1 cellular context compared by ENCODE assay signal in the genomic region with DNA sequence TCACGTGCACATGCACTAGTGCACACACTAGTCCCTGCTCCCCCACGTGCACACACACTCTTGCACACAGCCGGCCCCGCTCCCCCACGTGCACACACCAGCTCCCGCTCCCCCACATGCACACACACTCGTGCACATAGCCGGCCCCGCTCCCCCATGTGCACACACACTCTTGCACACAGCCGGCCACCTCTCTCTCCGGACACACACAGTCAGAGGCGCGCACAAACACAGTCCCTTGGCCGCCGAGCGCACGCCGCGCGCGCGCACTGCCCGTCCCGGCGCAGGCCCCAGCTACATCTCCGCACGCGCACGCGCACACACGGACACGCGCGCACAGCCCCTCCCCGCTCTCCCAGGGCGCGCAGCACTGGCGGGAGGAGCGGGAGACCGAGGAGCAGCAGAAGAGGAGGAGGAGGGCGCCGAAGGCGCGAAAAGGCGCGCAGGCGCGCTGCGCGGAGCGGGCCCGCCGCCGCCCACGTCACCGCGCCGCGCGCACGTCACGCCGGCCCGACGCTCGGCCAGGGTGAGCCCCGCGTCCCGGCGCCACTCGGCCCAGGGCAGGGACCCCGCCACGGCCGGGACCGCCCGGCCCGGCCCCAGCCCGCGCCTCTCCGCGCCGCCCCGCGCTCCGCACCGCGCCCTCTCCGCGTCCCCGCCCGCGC.
A peak's percentile ranks its signal among the peaks of the same experiment; 100 is the strongest.
TF ChIP-seq lines count a peak whose summit lies in the region.

A gene with protein sequence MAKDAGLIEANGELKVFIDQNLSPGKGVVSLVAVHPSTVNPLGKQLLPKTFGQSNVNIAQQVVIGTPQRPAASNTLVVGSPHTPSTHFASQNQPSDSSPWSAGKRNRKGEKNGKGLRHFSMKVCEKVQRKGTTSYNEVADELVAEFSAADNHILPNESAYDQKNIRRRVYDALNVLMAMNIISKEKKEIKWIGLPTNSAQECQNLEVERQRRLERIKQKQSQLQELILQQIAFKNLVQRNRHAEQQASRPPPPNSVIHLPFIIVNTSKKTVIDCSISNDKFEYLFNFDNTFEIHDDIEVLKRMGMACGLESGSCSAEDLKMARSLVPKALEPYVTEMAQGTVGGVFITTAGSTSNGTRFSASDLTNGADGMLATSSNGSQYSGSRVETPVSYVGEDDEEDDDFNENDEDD (plus strand): TSS at position 549 of the 665 bp plus-strand sequence. CDS start 1,085 bp downstream, outside the sequence.

TF ChIP-seq in HepG2, 621 proteins besides CTCF, POLR2A, EP300 and RAD21 (continued from another document and continues in another):
- TF ChIP-seq, protein P1, sequence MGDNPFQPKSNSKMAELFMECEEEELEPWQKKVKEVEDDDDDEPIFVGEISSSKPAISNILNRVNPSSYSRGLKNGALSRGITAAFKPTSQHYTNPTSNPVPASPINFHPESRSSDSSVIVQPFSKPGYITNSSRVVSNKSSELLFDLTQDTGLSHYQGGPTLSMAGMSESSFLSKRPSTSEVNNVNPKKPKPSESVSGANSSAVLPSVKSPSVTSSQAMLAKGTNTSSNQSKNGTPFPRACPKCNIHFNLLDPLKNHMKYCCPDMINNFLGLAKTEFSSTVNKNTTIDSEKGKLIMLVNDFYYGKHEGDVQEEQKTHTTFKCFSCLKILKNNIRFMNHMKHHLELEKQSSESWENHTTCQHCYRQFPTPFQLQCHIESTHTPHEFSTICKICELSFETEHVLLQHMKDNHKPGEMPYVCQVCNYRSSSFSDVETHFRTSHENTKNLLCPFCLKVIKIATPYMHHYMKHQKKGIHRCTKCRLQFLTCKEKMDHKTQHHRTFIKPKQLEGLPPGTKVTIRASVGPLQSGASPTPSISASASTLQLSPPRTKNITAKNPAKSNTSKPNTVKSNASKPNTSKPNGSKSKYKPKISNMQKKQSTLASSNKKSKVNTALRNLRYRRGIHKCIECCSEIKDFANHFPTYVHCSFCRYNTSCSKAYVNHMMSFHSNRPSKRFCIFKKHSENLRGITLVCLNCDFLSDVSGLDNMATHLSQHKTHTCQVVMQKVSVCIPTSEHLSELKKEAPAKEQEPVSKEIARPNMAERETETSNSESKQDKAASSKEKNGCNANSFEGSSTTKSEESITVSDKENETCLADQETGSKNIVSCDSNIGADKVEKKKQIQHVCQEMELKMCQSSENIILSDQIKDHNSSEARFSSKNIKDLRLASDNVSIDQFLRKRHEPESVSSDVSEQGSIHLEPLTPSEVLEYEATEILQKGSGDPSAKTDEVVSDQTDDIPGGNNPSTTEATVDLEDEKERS (CRISPR knock-in tag; IDR thresholded peaks at IDR 0.05): no peak
- TF ChIP-seq HNRNPL (IDR thresholded peaks at IDR 0.05; ENCODE audit: low read depth, low read length) (no peak), ZNF816 (CRISPR knock-in tag; IDR thresholded peaks at IDR 0.05; ENCODE audit: borderline replicate concordance) (no peak), PCBP2 (optimal IDR thresholded peaks at IDR 0.05; ENCODE audit: low read depth, low read length, poor library complexity, severe bottlenecking) (no peak), KLF12 (CRISPR knock-in tag; IDR thresholded peaks at IDR 0.05; ENCODE audit: borderline replicate concordance) (no peak), NFE2L2 (IDR thresholded peaks at IDR 0.05; ENCODE audit: low read length) (no peak), ZNF678 (CRISPR knock-in tag; IDR thresholded peaks at IDR 0.05) (no peak), ZBTB8A (CRISPR knock-in tag; IDR thresholded peaks at IDR 0.05; ENCODE audit: borderline replicate concordance, low read depth) (no peak), ZNF101 (CRISPR knock-in tag; IDR thresholded peaks at IDR 0.05; ENCODE audit: borderline replicate concordance, low read depth) (no peak), THYN1 (CRISPR knock-in tag; IDR thresholded peaks at IDR 0.05; ENCODE audit: borderline replicate concordance, low read depth) (no peak), ZNF224 (CRISPR knock-in tag; IDR thresholded peaks at IDR 0.05) (no peak), BORCS8-MEF2B (CRISPR knock-in tag; IDR thresholded peaks at IDR 0.05) (0 out of 2 replicates have a peak, but pooled peaks have one; percentile 72), MAZ (IDR thresholded peaks at IDR 0.05; ENCODE audit: borderline replicate concordance, low read depth, low read length) (no peak), MAZ (CRISPR knock-in tag; IDR thresholded peaks at IDR 0.05; ENCODE audit: low read depth) (peak; percentile 67; the same call in 1 of the 2 replicates), MAFK (conservative IDR thresholded peaks at IDR 0.05 in 1 of 2, IDR thresholded peaks at IDR 0.05 in 1 of 2; ENCODE audit: low read length in 2 of 2) (no peak), ZFX (CRISPR knock-in tag; IDR thresholded peaks at IDR 0.05; ENCODE audit: low read depth) (peak; percentile 56), KLF6 (CRISPR knock-in tag; IDR thresholded peaks at IDR 0.05) (no peak), CAMTA2 (CRISPR knock-in tag; IDR thresholded peaks at IDR 0.05; ENCODE audit: borderline replicate concordance) (no peak), ZNF788 (CRISPR knock-in tag; IDR thresholded peaks at IDR 0.05; ENCODE audit: borderline replicate concordance) (no peak), ZSCAN30 (CRISPR knock-in tag; IDR thresholded peaks at IDR 0.05) (no peak), AHR (CRISPR knock-in tag; IDR thresholded peaks at IDR 0.05) (no peak), ZNF3 (CRISPR knock-in tag; IDR thresholded peaks at IDR 0.05) (no peak), ARNTL (CRISPR knock-in tag; IDR thresholded peaks at IDR 0.05) (no peak), SIN3B (IDR thresholded peaks at IDR 0.05; ENCODE audit: low read length) (no peak), MXI1 (IDR thresholded peaks at IDR 0.05; ENCODE audit: borderline replicate concordance, low read depth, low read length) (no peak), ZSCAN31 (CRISPR knock-in tag; IDR thresholded peaks at IDR 0.05; ENCODE audit: low read depth) (peak; percentile 36; the same call in 1 of the 2 replicates), SP5 (CRISPR knock-in tag; IDR thresholded peaks at IDR 0.05; ENCODE audit: borderline replicate concordance, low read depth) (no peak), ZNF652 (CRISPR knock-in tag; IDR thresholded peaks at IDR 0.05; ENCODE audit: borderline replicate concordance, low read depth) (no peak), PPARG (CRISPR knock-in tag; conservative IDR thresholded peaks at IDR 0.05) (no peak), KLF16 (CRISPR knock-in tag; IDR thresholded peaks at IDR 0.05) (no peak), XRCC5 (optimal IDR thresholded peaks at IDR 0.05; ENCODE audit: low read length) (peak; percentile 57), MEIS1 (CRISPR knock-in tag; IDR thresholded peaks at IDR 0.05; ENCODE audit: borderline replicate concordance) (no peak), ZFP36L1 (CRISPR knock-in tag; IDR thresholded peaks at IDR 0.05) (no peak), TBL1XR1 (IDR thresholded peaks at IDR 0.05; ENCODE audit: borderline replicate concordance, low read length, partially characterized antibody) (no peak), GTF2F1 (IDR thresholded peaks at IDR 0.05; ENCODE audit: low read length) (no peak), RARG (CRISPR knock-in tag; IDR thresholded peaks at IDR 0.05; ENCODE audit: low read depth) (no peak), SAP130 (CRISPR knock-in tag; IDR thresholded peaks at IDR 0.05; ENCODE audit: low read depth) (peak; percentile 36), SRF (IDR thresholded peaks at IDR 0.05; ENCODE audit: low read depth, low read length) (no peak)
- TF ChIP-seq, protein P2, sequence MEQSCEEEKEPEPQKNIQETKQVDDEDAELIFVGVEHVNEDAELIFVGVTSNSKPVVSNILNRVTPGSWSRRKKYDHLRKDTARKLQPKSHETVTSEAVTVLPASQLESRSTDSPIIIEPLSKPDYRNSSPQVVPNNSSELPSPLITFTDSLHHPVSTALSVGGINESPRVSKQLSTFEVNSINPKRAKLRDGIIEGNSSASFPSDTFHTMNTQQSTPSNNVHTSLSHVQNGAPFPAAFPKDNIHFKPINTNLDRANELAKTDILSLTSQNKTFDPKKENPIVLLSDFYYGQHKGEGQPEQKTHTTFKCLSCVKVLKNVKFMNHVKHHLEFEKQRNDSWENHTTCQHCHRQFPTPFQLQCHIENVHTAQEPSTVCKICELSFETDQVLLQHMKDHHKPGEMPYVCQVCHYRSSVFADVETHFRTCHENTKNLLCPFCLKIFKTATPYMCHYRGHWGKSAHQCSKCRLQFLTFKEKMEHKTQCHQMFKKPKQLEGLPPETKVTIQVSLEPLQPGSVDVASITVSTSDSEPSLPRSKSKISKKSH (CRISPR knock-in tag; IDR thresholded peaks at IDR 0.05; ENCODE audit: borderline replicate concordance): no peak
- TF ChIP-seq, protein P3, sequence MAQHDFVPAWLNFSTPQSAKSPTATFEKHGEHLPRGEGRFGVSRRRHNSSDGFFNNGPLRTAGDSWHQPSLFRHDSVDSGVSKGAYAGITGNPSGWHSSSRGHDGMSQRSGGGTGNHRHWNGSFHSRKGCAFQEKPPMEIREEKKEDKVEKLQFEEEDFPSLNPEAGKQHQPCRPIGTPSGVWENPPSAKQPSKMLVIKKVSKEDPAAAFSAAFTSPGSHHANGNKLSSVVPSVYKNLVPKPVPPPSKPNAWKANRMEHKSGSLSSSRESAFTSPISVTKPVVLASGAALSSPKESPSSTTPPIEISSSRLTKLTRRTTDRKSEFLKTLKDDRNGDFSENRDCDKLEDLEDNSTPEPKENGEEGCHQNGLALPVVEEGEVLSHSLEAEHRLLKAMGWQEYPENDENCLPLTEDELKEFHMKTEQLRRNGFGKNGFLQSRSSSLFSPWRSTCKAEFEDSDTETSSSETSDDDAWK (CRISPR knock-in tag; IDR thresholded peaks at IDR 0.05): no peak
- TF ChIP-seq, protein P4, sequence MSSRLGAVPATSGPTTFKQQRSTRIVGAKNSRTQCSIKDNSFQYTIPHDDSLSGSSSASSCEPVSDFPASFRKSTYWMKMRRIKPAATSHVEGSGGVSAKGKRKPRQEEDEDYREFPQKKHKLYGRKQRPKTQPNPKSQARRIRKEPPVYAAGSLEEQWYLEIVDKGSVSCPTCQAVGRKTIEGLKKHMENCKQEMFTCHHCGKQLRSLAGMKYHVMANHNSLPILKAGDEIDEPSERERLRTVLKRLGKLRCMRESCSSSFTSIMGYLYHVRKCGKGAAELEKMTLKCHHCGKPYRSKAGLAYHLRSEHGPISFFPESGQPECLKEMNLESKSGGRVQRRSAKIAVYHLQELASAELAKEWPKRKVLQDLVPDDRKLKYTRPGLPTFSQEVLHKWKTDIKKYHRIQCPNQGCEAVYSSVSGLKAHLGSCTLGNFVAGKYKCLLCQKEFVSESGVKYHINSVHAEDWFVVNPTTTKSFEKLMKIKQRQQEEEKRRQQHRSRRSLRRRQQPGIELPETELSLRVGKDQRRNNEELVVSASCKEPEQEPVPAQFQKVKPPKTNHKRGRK (CRISPR knock-in tag; IDR thresholded peaks at IDR 0.05): no peak
- TF ChIP-seq, protein P5, sequence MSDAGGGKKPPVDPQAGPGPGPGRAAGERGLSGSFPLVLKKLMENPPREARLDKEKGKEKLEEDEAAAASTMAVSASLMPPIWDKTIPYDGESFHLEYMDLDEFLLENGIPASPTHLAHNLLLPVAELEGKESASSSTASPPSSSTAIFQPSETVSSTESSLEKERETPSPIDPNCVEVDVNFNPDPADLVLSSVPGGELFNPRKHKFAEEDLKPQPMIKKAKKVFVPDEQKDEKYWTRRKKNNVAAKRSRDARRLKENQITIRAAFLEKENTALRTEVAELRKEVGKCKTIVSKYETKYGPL (CRISPR knock-in tag; IDR thresholded peaks at IDR 0.05): no peak
- TF ChIP-seq, protein P6, sequence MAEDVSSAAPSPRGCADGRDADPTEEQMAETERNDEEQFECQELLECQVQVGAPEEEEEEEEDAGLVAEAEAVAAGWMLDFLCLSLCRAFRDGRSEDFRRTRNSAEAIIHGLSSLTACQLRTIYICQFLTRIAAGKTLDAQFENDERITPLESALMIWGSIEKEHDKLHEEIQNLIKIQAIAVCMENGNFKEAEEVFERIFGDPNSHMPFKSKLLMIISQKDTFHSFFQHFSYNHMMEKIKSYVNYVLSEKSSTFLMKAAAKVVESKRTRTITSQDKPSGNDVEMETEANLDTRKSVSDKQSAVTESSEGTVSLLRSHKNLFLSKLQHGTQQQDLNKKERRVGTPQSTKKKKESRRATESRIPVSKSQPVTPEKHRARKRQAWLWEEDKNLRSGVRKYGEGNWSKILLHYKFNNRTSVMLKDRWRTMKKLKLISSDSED (CRISPR knock-in tag; IDR thresholded peaks at IDR 0.05): no peak
- TF ChIP-seq, protein P7, sequence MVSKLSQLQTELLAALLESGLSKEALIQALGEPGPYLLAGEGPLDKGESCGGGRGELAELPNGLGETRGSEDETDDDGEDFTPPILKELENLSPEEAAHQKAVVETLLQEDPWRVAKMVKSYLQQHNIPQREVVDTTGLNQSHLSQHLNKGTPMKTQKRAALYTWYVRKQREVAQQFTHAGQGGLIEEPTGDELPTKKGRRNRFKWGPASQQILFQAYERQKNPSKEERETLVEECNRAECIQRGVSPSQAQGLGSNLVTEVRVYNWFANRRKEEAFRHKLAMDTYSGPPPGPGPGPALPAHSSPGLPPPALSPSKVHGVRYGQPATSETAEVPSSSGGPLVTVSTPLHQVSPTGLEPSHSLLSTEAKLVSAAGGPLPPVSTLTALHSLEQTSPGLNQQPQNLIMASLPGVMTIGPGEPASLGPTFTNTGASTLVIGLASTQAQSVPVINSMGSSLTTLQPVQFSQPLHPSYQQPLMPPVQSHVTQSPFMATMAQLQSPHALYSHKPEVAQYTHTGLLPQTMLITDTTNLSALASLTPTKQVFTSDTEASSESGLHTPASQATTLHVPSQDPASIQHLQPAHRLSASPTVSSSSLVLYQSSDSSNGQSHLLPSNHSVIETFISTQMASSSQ (IDR thresholded peaks at IDR 0.05; ENCODE audit: low read depth): no peak
- TF ChIP-seq, protein P7 (CRISPR knock-in tag; IDR thresholded peaks at IDR 0.05; ENCODE audit: borderline replicate concordance): no peak
- TF ChIP-seq, protein P8, sequence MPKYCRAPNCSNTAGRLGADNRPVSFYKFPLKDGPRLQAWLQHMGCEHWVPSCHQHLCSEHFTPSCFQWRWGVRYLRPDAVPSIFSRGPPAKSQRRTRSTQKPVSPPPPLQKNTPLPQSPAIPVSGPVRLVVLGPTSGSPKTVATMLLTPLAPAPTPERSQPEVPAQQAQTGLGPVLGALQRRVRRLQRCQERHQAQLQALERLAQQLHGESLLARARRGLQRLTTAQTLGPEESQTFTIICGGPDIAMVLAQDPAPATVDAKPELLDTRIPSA (CRISPR knock-in tag; IDR thresholded peaks at IDR 0.05; ENCODE audit: borderline replicate concordance): no peak
